Comparison of ENCODE assay signal across 9 cellular contexts in genomic region chr22:37824674-37825641, GRCh38.
DNase-seq lines count a peak whose midpoint lies in the region; ATAC-seq and TF ChIP-seq lines count a peak whose summit lies in the region.
"Had no signal": no experiment of that assay in that cellular context is flagged by ENCODE, and none has a peak within 500 bp of the region (broad histone marks: within the 10 kb centered on the region; RNA-seq: fewer than 3 reads in every experiment).

No MANE protein-coding gene starts in this region.

- TF ChIP-seq CTCF in GM12865 (IDR thresholded peaks at IDR 0.05; ENCODE audit: insufficient read depth, low read depth, low read length, missing control alignments) (peak; percentile 17), VCaP (conservative IDR thresholded peaks at IDR 0.05) (peak; percentile 55)

- ATAC-seq in HG03354 (IDR thresholded peaks at IDR 0.05; ENCODE audit: poor library complexity, severe bottlenecking, unreplicated experiment) (no peak), HG03442 (IDR thresholded peaks at IDR 0.05; ENCODE audit: unreplicated experiment) (no peak)

- H3K4me3 ChIP-seq in GM12865 (ENCODE audit: low read depth, low read length), result peak overlapping the region; percentile 43

- DNase-seq in GM12865 (ENCODE audit: low read depth) (peak; percentile 60), germinal center (ENCODE audit: low spot score) (peak; percentile 45), retina (peak; percentile 42), SKM-1 (lab: John Stamatoyannopoulos, UW; ENCODE audit: unreplicated experiment) (no peak), NCI-H2171 treated with DMSO at 0.1 percent for 48 hours (lab: John Stamatoyannopoulos, UW) (no peak)
- DNase-seq: NCI-H526 treated with DMSO at 0.1 percent for 48 hours had no signal

- H3K27ac ChIP-seq in VCaP, result peak overlapping the region; percentile 74

Comparison
In these comparisons a context has a peak if more than half of its experiments do, and no peak if none do; other contexts are left out.
1. DNase-seq: peak in GM12865 (single experiment), germinal center (single experiment) and retina (single experiment); none in SKM-1 (single experiment) and NCI-H2171 treated with DMSO at 0.1 percent for 48 hours (single experiment).